Comparison of ENCODE assay signal across 8 cellular contexts in genomic region chr11:75773595-75774353, GRCh38. TPM values are rescaled to one million over a fixed set of nuclear protein-coding genes. Genes with fewer than 3 reads are reported as not detected.
DNase-seq lines count a peak whose midpoint lies in the region; ATAC-seq and TF ChIP-seq lines count a peak whose summit lies in the region.

No MANE protein-coding gene starts in this region.

- POLR2A ChIA-PET in HEK293 (lab: Yijun Ruan, JAX) = no interaction called here

- peaks cover 3% of the 10 kb centered on the region for H3K9me3 Mint-ChIP-seq in glutamatergic neuron (ENCODE audit: unreplicated experiment)

- H3K27me3 Mint-ChIP-seq in glutamatergic neuron (ENCODE audit: unreplicated experiment) = peaks cover 5% of the 10 kb centered on the region

- H3K9me3 ChIP-seq in HEK293 (ENCODE audit: control insufficient read depth, insufficient read depth, low read depth, low read length) = no peaks in the 10 kb centered on the region
- H3K9me3 ChIP-seq in mucosa of descending colon = no peaks in the 10 kb centered on the region

- H3K4me1 ChIP-seq in HEK293 (ENCODE audit: control insufficient read depth, insufficient read depth, low read length) (no peaks in the 10 kb centered on the region), mucosa of descending colon (ENCODE audit: low read depth) (peaks cover 4% of the 10 kb centered on the region)

- TF ChIP-seq CTCF in HEK293 (tag by site-specific recombination; IDR thresholded peaks at IDR 0.05) (no peak), mucosa of descending colon (IDR thresholded peaks at IDR 0.05) (no peak), glutamatergic neuron (IDR thresholded peaks at IDR 0.05; ENCODE audit: partially characterized antibody, unreplicated experiment) (no peak)

- DNase-seq in MV-4-11 (lab: John Stamatoyannopoulos, UW) (peak; percentile 83), mucosa of descending colon (peak in 2 of 3 donors; percentile 13 to 15), retina (no peak), glutamatergic neuron (no peak), sciatic nerve (ENCODE audit: low spot score) (no peak)
- no peak for DNase-seq in NK-92 treated with Interleukin-12 subunit alpha and Interleukin-12 subunit beta, amount 100 ng/mL, for 24 hours (lab: John Stamatoyannopoulos, UW)

- intact Hi-C loops in mucosa of descending colon (cut with DNase I, micrococcal nuclease) (no loop called here), sciatic nerve (cut with DNase I) (no loop called here)

- no peak overlapping the region for H3K4me3 ChIP-seq in HEK293 (ENCODE audit: low read depth, low read length)
- no peak overlapping the region for H3K4me3 ChIP-seq in mucosa of descending colon

- no peak overlapping the region for H3K27ac Mint-ChIP-seq in glutamatergic neuron (ENCODE audit: unreplicated experiment)

- no peaks in the 10 kb centered on the region for H3K36me3 Mint-ChIP-seq in glutamatergic neuron (ENCODE audit: unreplicated experiment)

- peak; percentile 79 for ATAC-seq in GM18867 (IDR thresholded peaks at IDR 0.05; ENCODE audit: unreplicated experiment)
- peak; percentile 52 for ATAC-seq in mucosa of descending colon
- ATAC-seq in sciatic nerve = no peak

- H3K4me1 Mint-ChIP-seq in glutamatergic neuron (ENCODE audit: low read depth, unreplicated experiment) = no peaks in the 10 kb centered on the region

- no peak overlapping the region for H3K4me3 Mint-ChIP-seq in glutamatergic neuron (ENCODE audit: unreplicated experiment)

- no peaks in the 10 kb centered on the region for H3K36me3 ChIP-seq in HEK293 (ENCODE audit: control insufficient read depth in 2 of 2, insufficient read depth in 1 of 2, low read length in 2 of 2)
- H3K36me3 ChIP-seq in mucosa of descending colon (ENCODE audit: low read depth) = no peaks in the 10 kb centered on the region

- CTCF ChIA-PET in HEK293 (lab: Yijun Ruan, JAX) = interaction anchor here (1.1 kb wide), 1 partner anchor 50 kb away, joined by 3 read pairs; no protein-coding TSS in a partner anchor

- H3K27ac ChIP-seq in HEK293 (ENCODE audit: extremely low read depth, low read depth, low read length) = no peak overlapping the region

TF ChIP-seq in HEK293, 187 proteins besides CTCF, POLR2A, EP300 and RAD21:
- TF ChIP-seq ZNF664 (tag by site-specific recombination; IDR thresholded peaks at IDR 0.05) (no peak), REST (tag by site-specific recombination; IDR thresholded peaks at IDR 0.05) (0 out of 2 replicates have a peak, but pooled peaks have one; percentile 24)

RNA-seq across cellular contexts. Expression of gene DGAT2, which starts 5.2 kb away (rescaled TPM):
- total RNA-seq in mucosa of descending colon (1 to 10 TPM; 3.4 to 4.2 (median 3.5) TPM), glutamatergic neuron (ENCODE audit: unreplicated experiment) (0.76 TPM), sciatic nerve (20.3 TPM)

RNA-seq across cellular contexts. Expression of gene UVRAG, which starts 41.2 kb away (rescaled TPM):
- total RNA-seq in mucosa of descending colon = 10 to 100 TPM; 14.9 to 37.1 (median 16.9) TPM
- 17.8 TPM for total RNA-seq in glutamatergic neuron (ENCODE audit: unreplicated experiment)
- total RNA-seq in sciatic nerve = 39.2 TPM

RNA-seq across cellular contexts. Expression of gene MOGAT2, which starts 56.1 kb away (rescaled TPM):
- total RNA-seq in mucosa of descending colon = 100 to 1,000 TPM in 2 of 3 donors, 10 to 100 TPM in 1; 86.4 to 247 (median 192) TPM
- total RNA-seq in glutamatergic neuron (ENCODE audit: unreplicated experiment) = not detected
- total RNA-seq in sciatic nerve = 0.18 TPM

Comparison
In these comparisons a context has a peak if more than half of its experiments do, and no peak if none do; other contexts are left out.
1. DNase-seq: peak in MV-4-11 (single experiment) and mucosa of descending colon (2 of 3); none in NK-92 treated with Interleukin-12 subunit alpha and Interleukin-12 subunit beta, amount 100 ng/mL, for 24 hours (single experiment), retina (single experiment), glutamatergic neuron (single experiment) and sciatic nerve (single experiment).
2. RNA of gene MOGAT2, which starts 56.1 kb away (total RNA-seq): 86.4 to 247 TPM in mucosa of descending colon; 0.18 TPM in sciatic nerve (single experiment) and not detected in glutamatergic neuron (single experiment); every median in the first group is over 10 times any median in the second.